ENCODE assay signal across 9 cellular contexts in the genomic region with DNA sequence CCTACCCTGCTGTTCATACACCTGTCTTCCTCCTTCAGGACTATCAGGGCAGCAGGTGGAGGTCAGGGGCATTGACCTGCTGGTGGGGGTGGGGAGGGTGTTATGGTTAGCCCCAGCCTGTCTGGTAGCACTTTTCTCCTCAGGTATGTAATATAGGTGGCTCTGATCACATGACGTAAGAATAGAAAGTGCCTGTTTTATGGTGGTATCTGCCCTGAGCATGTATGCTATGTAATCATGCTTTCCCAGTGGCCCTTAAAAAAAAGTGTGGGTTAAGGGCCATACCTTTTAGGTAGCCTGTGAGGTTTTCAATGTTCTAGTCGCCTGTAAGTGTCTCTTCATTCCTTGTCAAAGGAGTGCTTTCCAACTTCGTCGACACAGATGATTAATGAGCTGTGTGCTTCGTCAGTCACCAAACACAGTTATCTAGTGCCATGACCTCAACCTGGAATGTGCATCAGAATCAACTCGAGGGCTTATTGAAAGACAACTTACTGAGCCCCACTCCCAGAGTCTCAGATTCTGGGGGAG.
DNase-seq lines count a peak whose midpoint lies in the region; ATAC-seq, FAIRE-seq and TF ChIP-seq lines count a peak whose summit lies in the region.
"Had no signal": no experiment of that assay in that cellular context is flagged by ENCODE, and none has a peak within 500 bp of the region (broad histone marks: within the 10 kb centered on the region; RNA-seq: fewer than 3 reads in every experiment).

No MANE protein-coding gene starts in this region.

- H3K27ac ChIP-seq in right atrium auricular region: peak overlapping the region; percentile 86 to 91
- peak overlapping the region; percentile 97 for H3K27ac ChIP-seq in smooth muscle cell (ENCODE audit: low read depth)

- no peak for ATAC-seq in activated naive CD4-positive, alpha-beta T cell treated with anti-CD3 and anti-CD28 coated beads, Interleukin-2, amount 50 U/mL, for 72 hours
- ATAC-seq in HG03354 (IDR thresholded peaks at IDR 0.05; ENCODE audit: poor library complexity, severe bottlenecking, unreplicated experiment): no peak

- no peaks in the 10 kb centered on the region for H4K20me1 ChIP-seq in smooth muscle cell (ENCODE audit: low read depth)

- peak overlapping the region; percentile 74 for H3K4me2 ChIP-seq in smooth muscle cell

- peaks cover 30% of the 10 kb centered on the region for H3F3A ChIP-seq in smooth muscle cell (ENCODE audit: low read depth)

- peak overlapping the region; percentile 100 for H3K27ac Mint-ChIP-seq in activated naive CD4-positive, alpha-beta T cell treated with anti-CD3 and anti-CD28 coated beads, Interleukin-2, amount 50 U/mL, for 72 hours

- H2AFZ ChIP-seq in smooth muscle cell (ENCODE audit: low read depth): no peak overlapping the region

- H3K4me3 ChIP-seq in right atrium auricular region (no peak overlapping the region), smooth muscle cell (no peak overlapping the region)

- H3K36me3 ChIP-seq in right atrium auricular region (peaks cover 37% of the 10 kb centered on the region), smooth muscle cell (ENCODE audit: low read depth) (peaks cover 6% of the 10 kb centered on the region)

- peaks cover 13% of the 10 kb centered on the region for H3K79me2 ChIP-seq in smooth muscle cell (ENCODE audit: low read depth)

- 35% methylated on average over 6 of the region's 6 CpGs for WGBS in smooth muscle cell (ENCODE audit: low lambda C conversion rate)

- H3K9ac ChIP-seq in smooth muscle cell (ENCODE audit: low read depth): peak overlapping the region; percentile 65

- H3K4me1 ChIP-seq in right atrium auricular region: peaks cover 0 to 60% of the 10 kb centered on the region in 2 donors
- H3K4me1 ChIP-seq in smooth muscle cell (ENCODE audit: low read depth): peaks cover 13% of the 10 kb centered on the region

- peaks cover 12 to 43% of the 10 kb centered on the region in 2 donors for H3K36me3 Mint-ChIP-seq in activated naive CD4-positive, alpha-beta T cell treated with anti-CD3 and anti-CD28 coated beads, Interleukin-2, amount 50 U/mL, for 72 hours

- H3K27me3 ChIP-seq in right atrium auricular region: no peaks in the 10 kb centered on the region
- no peaks in the 10 kb centered on the region for H3K27me3 ChIP-seq in smooth muscle cell (ENCODE audit: low read depth)

- DNase-seq in GM18507 (ENCODE audit: extremely low spot score, insufficient read length, low read depth) (no peak), right atrium auricular region (ENCODE audit: low spot score) (no peak), smooth muscle cell (lab: John Stamatoyannopoulos, UW; ENCODE audit: unreplicated experiment) (no peak), RKO (ENCODE audit: low spot score) (no peak), CD1c-positive myeloid dendritic cell (ENCODE audit: extremely low spot score) (no peak), NCI-H82 (lab: John Stamatoyannopoulos, UW) (no peak)
- no peak for DNase-seq in activated naive CD4-positive, alpha-beta T cell treated with anti-CD3 and anti-CD28 coated beads, Interleukin-2, amount 50 U/mL, for 72 hours (ENCODE audit: low spot score in 2 of 2)
- DNase-seq: stimulated activated CD4-positive, alpha-beta T cell treated with anti-CD3 and anti-CD28 coated beads, Interleukin-2, amount 100 ng/mL, for 48 hours had no signal

- no peak for TF ChIP-seq CTCF in right atrium auricular region (IDR thresholded peaks at IDR 0.05)
- no peak for TF ChIP-seq CTCF in smooth muscle cell (IDR thresholded peaks at IDR 0.05; ENCODE audit: borderline replicate concordance, insufficient read depth, poor library complexity, severe bottlenecking)

- peak; percentile 55 for FAIRE-seq in GM18507 (lab: Jason Lieb, UNC)

- H3K9me3 ChIP-seq in right atrium auricular region (no peaks in the 10 kb centered on the region), smooth muscle cell (replicated peaks; ENCODE audit: low read depth) (no peaks in the 10 kb centered on the region)

- H3K9me3 Mint-ChIP-seq in activated naive CD4-positive, alpha-beta T cell treated with anti-CD3 and anti-CD28 coated beads, Interleukin-2, amount 50 U/mL, for 72 hours: no peaks in the 10 kb centered on the region
